In genomic region chr2:188333751-188334524, GRCh38 we compare ENCODE assay signal across 11 cellular contexts. TPM values are rescaled to one million over a fixed set of nuclear protein-coding genes. Genes with fewer than 3 reads are reported as not detected.
DNase-seq lines count a peak whose midpoint lies in the region; ATAC-seq and TF ChIP-seq lines count a peak whose summit lies in the region.
"Had no signal": no experiment of that assay in that cellular context is flagged by ENCODE, and none has a peak within 500 bp of the region (broad histone marks: within the 10 kb centered on the region; RNA-seq: fewer than 3 reads in every experiment).

No MANE protein-coding gene starts in this region.

- H3K4me3 ChIP-seq in right atrium auricular region (no peak overlapping the region), uterus (no peak overlapping the region)
- H3K4me3 ChIP-seq: colonic mucosa, GM23248, MG63 had no signal

- no peaks in the 10 kb centered on the region for H3K9me3 Mint-ChIP-seq in nephron

- peak overlapping the region; percentile 0 to 13 (median 11) for H3K27ac Mint-ChIP-seq in nephron

- H3K4me1 ChIP-seq in right atrium auricular region (peaks cover 0 to 8% of the 10 kb centered on the region in 2 donors), uterus (peaks cover 0 to 4% of the 10 kb centered on the region in 2 donors)
- H3K4me1 ChIP-seq: colonic mucosa had no signal

- peak; percentile 90 for ATAC-seq in Right ventricle myocardium inferior

- H3K27ac ChIP-seq in right atrium auricular region, result peak overlapping the region in 1 of 2 donors; percentile 7
- H3K27ac ChIP-seq in uterus, result peak overlapping the region in 1 of 2 donors; percentile 28
- H3K27ac ChIP-seq: colonic mucosa, GM23248 had no signal

- TF ChIP-seq CTCF in right atrium auricular region (IDR thresholded peaks at IDR 0.05), result no peak
- TF ChIP-seq CTCF in nephron (IDR thresholded peaks at IDR 0.05; ENCODE audit: unreplicated experiment in 3 of 3), result no peak
- TF ChIP-seq CTCF in uterus (IDR thresholded peaks at IDR 0.05), result no peak

- H3K9me3 ChIP-seq in right atrium auricular region, result no peaks in the 10 kb centered on the region
- H3K9me3 ChIP-seq in uterus, result no peaks in the 10 kb centered on the region
- H3K9me3 ChIP-seq: colonic mucosa, MG63 had no signal

- peaks cover 5% of the 10 kb centered on the region for H3K36me3 Mint-ChIP-seq in nephron (ENCODE audit: low read depth)

- no peak for TF ChIP-seq POLR2A in uterus (IDR thresholded peaks at IDR 0.05)

- H3K27me3 ChIP-seq in right atrium auricular region (no peaks in the 10 kb centered on the region), uterus (no peaks in the 10 kb centered on the region)
- H3K27me3 ChIP-seq: colonic mucosa, MG63 had no signal

- intact Hi-C loops in Right ventricle myocardium inferior (cut with DNase I), result loop anchor here (5.0 kb wide), 1 partner anchor 42 kb away; the partner anchor contains the start of gene GULP1
- intact Hi-C loops in uterus (cut with DNase I; ENCODE audit: low total_unique reads), result no loop called here

- H3K36me3 ChIP-seq in right atrium auricular region, result no peaks in the 10 kb centered on the region
- no peaks in the 10 kb centered on the region for H3K36me3 ChIP-seq in uterus
- H3K36me3 ChIP-seq: colonic mucosa, MG63 had no signal

- no peak overlapping the region for H3K4me3 Mint-ChIP-seq in nephron

- H3K27me3 Mint-ChIP-seq in nephron (ENCODE audit: low read depth), result no peaks in the 10 kb centered on the region

- DNase-seq in Right ventricle myocardium inferior (ENCODE audit: missing footprints) (peak; percentile 64), right atrium auricular region (ENCODE audit: low spot score) (no peak), foreskin melanocyte (peak; percentile 99), uterus (no peak), SKM-1 (lab: John Stamatoyannopoulos, UW; ENCODE audit: unreplicated experiment) (no peak), NCI-H2029 treated with DMSO at 0.1 percent for 48 hours (lab: John Stamatoyannopoulos, UW) (no peak), NCI-H2171 treated with DMSO at 0.1 percent for 48 hours (lab: John Stamatoyannopoulos, UW) (no peak)
- DNase-seq: colonic mucosa, GM23248, MG63 had no signal

- H3K4me1 Mint-ChIP-seq in nephron, result peaks cover 24% of the 10 kb centered on the region

RNA-seq across cellular contexts. Expression of gene GULP1, which starts 42.3 kb away (rescaled TPM):
- total RNA-seq in Right ventricle myocardium inferior, result 6.7 TPM
- 10 to 100 TPM in 1 of 2 donors, 1 to 10 TPM in 1; 7.5 to 10.5 TPM for total RNA-seq in right atrium auricular region
- total RNA-seq in uterus, result 100 to 1,000 TPM in 2 of 4 donors, 10 to 100 TPM in 2; 14.3 to 128 (median 95.7) TPM

Comparison
In these comparisons a context has a peak if more than half of its experiments do, and no peak if none do; other contexts are left out.
1. DNase-seq: peak in Right ventricle myocardium inferior (single experiment) and foreskin melanocyte (single experiment); none in right atrium auricular region (single experiment), uterus (0 of 2), SKM-1 (single experiment), NCI-H2029 treated with DMSO at 0.1 percent for 48 hours (single experiment) and NCI-H2171 treated with DMSO at 0.1 percent for 48 hours (single experiment).